In genomic region chr12:6767592-6768384, GRCh38 we compare ENCODE assay signal across 8 cellular contexts. TPM values are rescaled to one million over a fixed set of nuclear protein-coding genes. Genes with fewer than 3 reads are reported as not detected.
DNase-seq lines count a peak whose midpoint lies in the region; ATAC-seq and TF ChIP-seq lines count a peak whose summit lies in the region.

No MANE protein-coding gene starts in this region.

- H3K36me3 ChIP-seq in heart right ventricle = peaks cover 0 to 26% (median 0%) of the 10 kb centered on the region in 9 donors

- TF ChIP-seq CTCF in WI38 (IDR thresholded peaks at IDR 0.05; ENCODE audit: low read depth, low read length) = no peak
- no peak for TF ChIP-seq CTCF in heart right ventricle (IDR thresholded peaks at IDR 0.05)

- ATAC-seq in heart right ventricle (no peak), GM18502 (IDR thresholded peaks at IDR 0.05; ENCODE audit: poor library complexity, unreplicated experiment) (no peak), GM21390 (IDR thresholded peaks at IDR 0.05; ENCODE audit: unreplicated experiment) (no peak)

- peaks cover 7 to 82% (median 45%) of the 10 kb centered on the region in 9 donors for H3K4me1 ChIP-seq in heart right ventricle

- 14 to 15% methylated on average over 24 to 31 of the region's 31 CpGs for WGBS in heart right ventricle, 2 donors

- DNase-seq in NCI-H748 (lab: John Stamatoyannopoulos, UW; ENCODE audit: unreplicated experiment) (peak; percentile 29), NCI-H748 treated with DMSO at 0.1 percent for 48 hours (lab: John Stamatoyannopoulos, UW) (no peak), heart right ventricle (peak in 1 of 2 donors; percentile 23), putamen (ENCODE audit: low spot score) (peak; percentile 73)
- DNase-seq in activated CD4-positive, CD25-positive, alpha-beta regulatory T cell (lab: John Stamatoyannopoulos, UW) = no peak

- intact Hi-C loops in heart right ventricle (cut with DNase I) = loop anchor here in 3 of 10 donors (2.0 to 5.0 kb wide), 3 partner anchors 15 to 80 kb away; partner anchors contain the start of genes MLF2 (in 1 of the 3), P3H3 (in 1 of the 3) and ZNF384 (in 1 of the 3)

- no peaks in the 10 kb centered on the region for H3K9me3 ChIP-seq in heart right ventricle

- H3K27ac ChIP-seq in heart right ventricle = peak overlapping the region in 9 of 10 donors; percentile 87 to 99 (median 93)

- H3K4me3 ChIP-seq in WI38 (ENCODE audit: low read depth, low read length) (peak overlapping the region; percentile 94), heart right ventricle (peak overlapping the region; percentile 69 to 90 (median 82))

- peaks cover 0 to 29% (median 0%) of the 10 kb centered on the region in 7 donors for H3K27me3 ChIP-seq in heart right ventricle

RNA-seq across cellular contexts. Expression of gene PTMS, which starts 1.6 kb away (rescaled TPM):
- 100 to 1,000 TPM in 5 of 10 donors, 10 to 100 TPM in 5; 73.3 to 194 (median 96.0) TPM for total RNA-seq in heart right ventricle
- 100 to 1,000 TPM; 289 to 361 TPM for polyA plus RNA-seq in heart right ventricle

RNA-seq across cellular contexts. Expression of gene LAG3, which starts 4.5 kb away (rescaled TPM):
- 1 to 10 TPM in 1 of 10 donors, under 1 TPM in 7, not detected in 2; 0.16 to 2.1 (median 0.26) TPM for total RNA-seq in heart right ventricle
- 1 to 10 TPM in 1 of 2 donors, under 1 TPM in 1; 0.13 to 1.2 TPM for polyA plus RNA-seq in heart right ventricle

RNA-seq across cellular contexts. Expression of gene MLF2, which starts 14.8 kb away (rescaled TPM):
- 100 to 1,000 TPM; 135 to 182 (median 148) TPM for total RNA-seq in heart right ventricle
- polyA plus RNA-seq in heart right ventricle = 100 to 1,000 TPM; 108 to 197 TPM

RNA-seq across cellular contexts. Expression of gene CD4, which starts 21.5 kb away (rescaled TPM):
- 10 to 100 TPM in 2 of 10 donors, 1 to 10 TPM in 8; 2.8 to 44.3 (median 5.0) TPM for total RNA-seq in heart right ventricle
- 1 to 10 TPM; 2.6 to 3.2 TPM for polyA plus RNA-seq in heart right ventricle

RNA-seq across cellular contexts. Expression of gene COPS7A, which starts 43.9 kb away (rescaled TPM):
- 10 to 100 TPM; 67.4 to 89.8 (median 77.9) TPM for total RNA-seq in heart right ventricle
- polyA plus RNA-seq in heart right ventricle = 10 to 100 TPM; 31.1 to 91.5 TPM

Comparison
In these comparisons a context has a peak if more than half of its experiments do, and no peak if none do; other contexts are left out.
1. DNase-seq: peak in NCI-H748 (single experiment) and putamen (single experiment); none in NCI-H748 treated with DMSO at 0.1 percent for 48 hours (single experiment) and activated CD4-positive, CD25-positive, alpha-beta regulatory T cell (0 of 4).